In genomic region chr1:242579528-242580235, GRCh38 we compare ENCODE assay signal across 16 cellular contexts. TPM values are rescaled to one million over a fixed set of nuclear protein-coding genes. Genes with fewer than 3 reads are reported as not detected.
DNase-seq lines count a peak whose midpoint lies in the region; ATAC-seq, FAIRE-seq and TF ChIP-seq lines count a peak whose summit lies in the region.
"Had no signal": no experiment of that assay in that cellular context is flagged by ENCODE, and none has a peak within 500 bp of the region (broad histone marks: within the 10 kb centered on the region; RNA-seq: fewer than 3 reads in every experiment).

No MANE protein-coding gene starts in this region.

- H3K9me2 ChIP-seq in GM23338 (ENCODE audit: insufficient read depth) = 0 out of 2 replicates have a peak, but pooled peaks cover 7% of the 10 kb centered on the region

- TF ChIP-seq EP300 in A549 (IDR thresholded peaks at IDR 0.05) (no peak), H1 (IDR thresholded peaks at IDR 0.05; ENCODE audit: borderline replicate concordance in 1 of 2, low read depth in 2 of 2, low read length in 2 of 2) (no peak)

- H3K27me3 Mint-ChIP-seq in GM23338 (ENCODE audit: insufficient read depth, low read depth, poor library complexity) = no peaks in the 10 kb centered on the region
- H3K27me3 Mint-ChIP-seq: CD4-positive, alpha-beta memory T cell; IgD-negative memory B cell had no signal

- no peaks in the 10 kb centered on the region for H4K20me1 ChIP-seq in GM23338 (replicated peaks; ENCODE audit: insufficient read depth)
- H4K20me1 ChIP-seq in H1 (replicated peaks in 1 of 2; ENCODE audit: control insufficient read depth in 1 of 2, insufficient read depth in 2 of 2, low read length in 2 of 2) = no peaks in the 10 kb centered on the region

- peak overlapping the region; percentile 43 for H3K4me2 ChIP-seq in A549
- H3K4me2 ChIP-seq in GM23338 = no peak overlapping the region
- no peak overlapping the region; a peak in 1 of 4 replicates for H3K4me2 ChIP-seq in H1 (ENCODE audit: insufficient read depth in 1 of 2, low read depth in 2 of 2, low read length in 2 of 2)
- no peak overlapping the region for H3K4me2 ChIP-seq in neuronal stem cell (ENCODE audit: insufficient read depth, low read length, poor library complexity, severe bottlenecking)

- H3K27me3 ChIP-seq in GM23338 (ENCODE audit: insufficient read depth) (no peaks in the 10 kb centered on the region), H1 (replicated peaks in 1 of 4; ENCODE audit: control insufficient read depth in 3 of 4, extremely low read depth in 1 of 4, insufficient read depth in 3 of 4, low read length in 3 of 4) (peaks cover 0 to 2% (median 0%) of the 10 kb centered on the region in 4 experiments; a peak in 1 of 7 replicates), left lung (no peaks in the 10 kb centered on the region), neuronal stem cell (ENCODE audit: control insufficient read depth in 3 of 3, insufficient read depth in 3 of 3, low read depth in 1 of 3, low read length in 3 of 3) (peaks cover 0 to 75% (median 0%) of the 10 kb centered on the region in 3 experiments)
- H3K27me3 ChIP-seq: BE2C had no signal

- no peak overlapping the region for H2BK5ac ChIP-seq in H1 (ENCODE audit: low read depth, low read length)
- H2BK5ac ChIP-seq in neuronal stem cell (ENCODE audit: low read length) = no peak overlapping the region

- H3K27ac ChIP-seq in A549 = peak overlapping the region; percentile 47 to 62
- H3K27ac ChIP-seq in GM23338 (ENCODE audit: low read depth) = no peak overlapping the region
- H3K27ac ChIP-seq in H1 (ENCODE audit: low read depth, low read length) = no peak overlapping the region
- H3K27ac ChIP-seq in left lung = peak overlapping the region in 1 of 2 donors; percentile 33
- H3K27ac ChIP-seq in neuronal stem cell (replicated peaks; ENCODE audit: low read length) = no peak overlapping the region
- H3K27ac ChIP-seq: C4-2B had no signal

- H2AK5ac ChIP-seq in H1 (ENCODE audit: low read depth, low read length) (no peak overlapping the region), neuronal stem cell (ENCODE audit: low read depth, low read length) (no peak overlapping the region)

- H3K79me2 ChIP-seq in GM23338 (replicated peaks; ENCODE audit: insufficient read depth) (no peaks in the 10 kb centered on the region), H1 (ENCODE audit: control insufficient read depth in 1 of 2, insufficient read depth in 2 of 2, low read length in 2 of 2) (no peaks in the 10 kb centered on the region)

- H3K79me1 ChIP-seq in H1 (ENCODE audit: low read depth, low read length) (no peaks in the 10 kb centered on the region), neuronal stem cell (ENCODE audit: low read depth, low read length) (no peaks in the 10 kb centered on the region)

- CTCF ChIA-PET in A549 (lab: Yijun Ruan, JAX) (no interaction called here), H1 (lab: Charles Lee; ENCODE audit: partially characterized antibody) (interaction anchor here (0.7 kb wide), 1 partner anchor 74 kb away, joined by 3 read pairs; no protein-coding TSS in a partner anchor)

- H2AFZ ChIP-seq in GM23338 (peak overlapping the region; percentile 77; the same call in 1 of the 2 replicates), H1 (ENCODE audit: low read length) (peak overlapping the region; percentile 50; the same call in 1 of the 2 replicates), neuronal stem cell (ENCODE audit: low read length) (no peak overlapping the region)

- no peak for TF ChIP-seq RAD21 in A549 (conservative IDR thresholded peaks at IDR 0.05 in 1 of 2, IDR thresholded peaks at IDR 0.05 in 1 of 2)
- TF ChIP-seq RAD21 in H1 (IDR thresholded peaks at IDR 0.05 in 1 of 2, conservative IDR thresholded peaks at IDR 0.05 in 1 of 2; ENCODE audit: low read depth in 2 of 2, low read length in 2 of 2) = no peak

- TF ChIP-seq POLR2A in A549 (IDR thresholded peaks at IDR 0.05; ENCODE audit: low read length) = no peak
- TF ChIP-seq POLR2A in H1 (IDR thresholded peaks at IDR 0.05; ENCODE audit: control extremely low read depth in 1 of 2, low read depth in 2 of 2, low read length in 2 of 2) = no peak

- H3K9me3 Mint-ChIP-seq in GM23338 = peaks cover 5% of the 10 kb centered on the region; the same call in 1 of the 3 replicates
- H3K9me3 Mint-ChIP-seq: IgD-negative memory B cell had no signal

- H3K4me1 Mint-ChIP-seq in GM23338 = peaks cover under 1% of the 10 kb centered on the region; the same call in 1 of the 3 replicates
- H3K4me1 Mint-ChIP-seq: CD4-positive, alpha-beta memory T cell; IgD-negative memory B cell had no signal

- ATAC-seq in A549 (peak in 1 of 2 experiments; percentile 56; a peak in 3 of 6 replicates), GM23338 (no peak), left lung (peak; percentile 93), HG03378 (IDR thresholded peaks at IDR 0.05; ENCODE audit: unreplicated experiment) (no peak)
- ATAC-seq: GM12878 had no signal

- FAIRE-seq in A549 (lab: Jason Lieb, UNC) = no peak
- no peak for FAIRE-seq in H1 (lab: Jason Lieb, UNC)
- FAIRE-seq: GM12878, GM18507 had no signal

- H4K8ac ChIP-seq in H1 (ENCODE audit: extremely low read depth, insufficient read depth, low read length) (no peak overlapping the region), neuronal stem cell (ENCODE audit: low read depth, low read length) (no peak overlapping the region)

- 0 out of 2 replicates have a peak overlapping the region, but pooled peaks have one; percentile 1 for H3K27ac Mint-ChIP-seq in GM23338
- H3K27ac Mint-ChIP-seq: CD4-positive, alpha-beta memory T cell; IgD-negative memory B cell had no signal

- H3K23me2 ChIP-seq in H1 (ENCODE audit: low read depth, low read length) = no peaks in the 10 kb centered on the region

- H3K9ac ChIP-seq in H1 (replicated peaks in 1 of 4; ENCODE audit: extremely low read depth in 1 of 4, low read depth in 3 of 4, low read length in 3 of 4) (no peak overlapping the region), neuronal stem cell (ENCODE audit: low read depth, low read length, poor library complexity) (no peak overlapping the region)

- H3K14ac ChIP-seq in H1 (ENCODE audit: insufficient read length) = no peak overlapping the region
- H3K14ac ChIP-seq in neuronal stem cell (ENCODE audit: low read length) = no peak overlapping the region

- H3F3A ChIP-seq in GM23338 (replicated peaks; ENCODE audit: low read depth) = no peaks in the 10 kb centered on the region

- no peak overlapping the region for H2BK12ac ChIP-seq in H1 (ENCODE audit: low read depth, low read length)
- H2BK12ac ChIP-seq in neuronal stem cell (ENCODE audit: low read length) = no peak overlapping the region

- H3K56ac ChIP-seq in H1 (replicated peaks; ENCODE audit: insufficient read length, low read depth, low read length) = no peak overlapping the region

- H3K18ac ChIP-seq in H1 (ENCODE audit: extremely low read depth, low read length) = no peak overlapping the region
- H3K18ac ChIP-seq in neuronal stem cell (ENCODE audit: low read length) = no peak overlapping the region

- H3K36me3 ChIP-seq in GM23338 (ENCODE audit: insufficient read depth) (no peaks in the 10 kb centered on the region), H1 (ENCODE audit: control insufficient read depth in 2 of 4, insufficient read depth in 4 of 4, low read length in 3 of 4) (no peaks in the 10 kb centered on the region; a peak in 2 of 8 replicates), left lung (no peaks in the 10 kb centered on the region), neuronal stem cell (replicated peaks in 1 of 2; ENCODE audit: control insufficient read depth in 2 of 2, insufficient read depth in 2 of 2, low read length in 2 of 2) (no peaks in the 10 kb centered on the region)
- H3K36me3 ChIP-seq: BE2C had no signal

- intact Hi-C loops in left lung (cut with DNase I) = no loop called here

- TF ChIP-seq CTCF in A549 (IDR thresholded peaks at IDR 0.05) (no peak), GM23338 (conservative IDR thresholded peaks at IDR 0.05; ENCODE audit: low read depth in 2 of 2) (no peak), H1 (IDR thresholded peaks at IDR 0.05; ENCODE audit: control extremely low read depth in 1 of 3, insufficient read depth in 1 of 3, low read depth in 1 of 3, low read length in 3 of 3) (no peak), left lung (IDR thresholded peaks at IDR 0.05) (no peak)

- H2BK15ac ChIP-seq in H1 (ENCODE audit: low read length) (no peak overlapping the region), neuronal stem cell (ENCODE audit: low read length) (no peak overlapping the region)

- H4K5ac ChIP-seq in H1 (ENCODE audit: insufficient read length, low read depth, low read length) = no peak overlapping the region

- H2BK20ac ChIP-seq in H1 (ENCODE audit: low read length) = no peak overlapping the region

- peaks cover under 1% of the 10 kb centered on the region; the same call in 1 of the 3 replicates for H3K36me3 Mint-ChIP-seq in GM23338 (ENCODE audit: low read depth)
- H3K36me3 Mint-ChIP-seq: CD4-positive, alpha-beta memory T cell; IgD-negative memory B cell had no signal

- POLR2A ChIA-PET in A549 (lab: Yijun Ruan, JAX) (no interaction called here), H1 (lab: Charles Lee; ENCODE audit: partially characterized antibody) (no interaction called here)

- H3K9me3 ChIP-seq in A549 (0 out of 3 replicates have a peak, but pooled peaks cover 3% of the 10 kb centered on the region), H1 (ENCODE audit: insufficient read depth in 2 of 2, low read depth in 1 of 2, low read length in 1 of 2) (peaks cover 5 to 6% of the 10 kb centered on the region in 2 experiments; a peak in 3 of 4 replicates), left lung (no peaks in the 10 kb centered on the region), neuronal stem cell (replicated peaks in 1 of 2; ENCODE audit: control insufficient read depth in 2 of 2, insufficient read depth in 1 of 2, low read depth in 1 of 2, low read length in 2 of 2) (peaks cover 0 to 15% of the 10 kb centered on the region in 2 donors)
- H3K9me3 ChIP-seq: BE2C had no signal

- 48% methylated on average over 2 of the region's 2 CpGs for WGBS in A549 (ENCODE audit: missing lambda C conversion rate)
- WGBS in H1 (ENCODE audit: extremely low coverage in 1 of 2, insufficient coverage in 1 of 2, insufficient read length in 1 of 2, insufficient replicate concordance in 2 of 2, low coverage in 1 of 2, low lambda C conversion rate in 2 of 2, missing lambda C conversion rate in 1 of 2), 2 experiments = 82% methylated on average over 2 of the region's 2 CpGs; no CpG with 5 or more reads in 1 of the 2 experiments
- no CpG with 5 or more reads among the region's 2 CpGs for WGBS in neuronal stem cell (ENCODE audit: extremely low coverage in 2 of 2, insufficient read length in 2 of 2, insufficient replicate concordance in 1 of 2), 2 donors

- H3K4me1 ChIP-seq in A549 = peaks cover 31% of the 10 kb centered on the region
- H3K4me1 ChIP-seq in GM23338 (ENCODE audit: insufficient read depth) = no peaks in the 10 kb centered on the region
- H3K4me1 ChIP-seq in H1 (replicated peaks in 1 of 4; ENCODE audit: control insufficient read depth in 3 of 4, insufficient read depth in 4 of 4, low read length in 3 of 4) = no peaks in the 10 kb centered on the region
- no peaks in the 10 kb centered on the region for H3K4me1 ChIP-seq in left lung
- peaks cover 0 to 3% of the 10 kb centered on the region in 2 donors for H3K4me1 ChIP-seq in neuronal stem cell (ENCODE audit: control insufficient read depth in 2 of 2, insufficient read depth in 1 of 2, low read depth in 1 of 2, low read length in 2 of 2)
- H3K4me1 ChIP-seq: BE2C had no signal

- H3K4ac ChIP-seq in H1 (replicated peaks; ENCODE audit: insufficient read length, low read depth, low read length) (no peak overlapping the region), neuronal stem cell (ENCODE audit: low read length) (no peak overlapping the region)

- H3K23ac ChIP-seq in H1 (ENCODE audit: insufficient read length) = no peak overlapping the region
- no peak overlapping the region for H3K23ac ChIP-seq in neuronal stem cell (ENCODE audit: low read depth, low read length, poor library complexity)

- H3K4me3 ChIP-seq in A549 (no peak overlapping the region), GM23338 (no peak overlapping the region), H1 (ENCODE audit: extremely low read depth in 1 of 4, insufficient read depth in 2 of 4, low read depth in 3 of 4, low read length in 4 of 4) (no peak overlapping the region), left lung (no peak overlapping the region), neuronal stem cell (ENCODE audit: low read length in 2 of 2) (no peak overlapping the region)
- H3K4me3 ChIP-seq: GM12878 had no signal

- no peak overlapping the region for H3K4me3 Mint-ChIP-seq in GM23338
- H3K4me3 Mint-ChIP-seq: CD4-positive, alpha-beta memory T cell; IgD-negative memory B cell had no signal

- DNase-seq in A549 (ENCODE audit: low read depth in 1 of 2, low spot score in 1 of 2) (peak; percentile 8 to 60), GM23338 (ENCODE audit: low spot score) (no peak), H1 (ENCODE audit: low read depth in 1 of 2, low spot score in 2 of 2) (no peak), left lung (no peak), SK-N-DZ (ENCODE audit: low spot score) (no peak), neuronal stem cell (ENCODE audit: low spot score) (no peak), NCI-H774 (lab: John Stamatoyannopoulos, UW) (no peak)
- DNase-seq: BE2C; CD4-positive, alpha-beta memory T cell; H7 had no signal

- no peak overlapping the region for H2BK120ac ChIP-seq in H1 (replicated peaks; ENCODE audit: low read depth, low read length)
- no peak overlapping the region for H2BK120ac ChIP-seq in neuronal stem cell (ENCODE audit: low read depth, low read length)

- no peak overlapping the region for H4K91ac ChIP-seq in H1 (replicated peaks; ENCODE audit: insufficient read length, low read length)
- no peak overlapping the region for H4K91ac ChIP-seq in neuronal stem cell (ENCODE audit: low read depth, low read length, poor library complexity)

RNA-seq across cellular contexts. Expression of gene PLD5, which starts 55.2 kb away (rescaled TPM):
- 1.7 and 2.4 TPM in 2 replicates for polyA plus RNA-seq in A549 (2011; rRNA removed)
- 0.32 and 0.36 TPM in 2 replicates for polyA plus RNA-seq in A549 (2012; cell fraction: cytosol; rRNA removed)
- polyA plus RNA-seq in A549 (2012; cell fraction: nucleus; rRNA removed) = 0.33 and 0.58 TPM in 2 replicates
- 1.5 to 1.6 TPM (median 1.5 TPM) in 3 replicates for polyA plus RNA-seq in A549 (2017; fragmentation: RNase III; extraction: RNeasy Plus Mini Kit Qiagen cat#74134 plus additional on column Dnase treatment)
- polyA minus RNA-seq in A549 (2011; rRNA and poly(A)+ RNA removed) = 1.4 and 2.1 TPM in 2 replicates
- total RNA-seq in GM23338 (2014; rRNA removed; shearing (Covaris generic)) = 4.2 and 5.8 TPM in 2 replicates
- polyA plus RNA-seq in GM23338 (2016; fragmentation: Nextera tagmentation; extraction: Ambion mirVana) = 4.1 and 5.5 TPM in 2 replicates
- total RNA-seq in H1 (2021; fragmentation: NEBNext Ultra II Directional; extraction: Animal tissue kit (Norgen Biotek cat#: 25700)) = 7.5 and 8.5 TPM in 2 replicates
- polyA plus RNA-seq in H1 (2011; rRNA removed) = 0.66 and 0.86 TPM in 2 replicates
- 1.1 TPM for polyA plus RNA-seq in H1 (2011; cell fraction: cytosol; rRNA removed)
- 2.1 TPM for polyA plus RNA-seq in H1 (2011; cell fraction: nucleus; rRNA removed)
- polyA plus RNA-seq in H1 (2012, experiment 1 of 2) = 1.5 to 3.5 TPM (median 2.5 TPM) in 4 replicates
- 0.91 TPM for polyA plus RNA-seq in H1 (2012, experiment 2 of 2)
- polyA plus RNA-seq in H1 (2013, experiment 1 of 2) = 2.6 TPM
- 3.7 TPM for polyA plus RNA-seq in H1 (2013, experiment 2 of 2)
- 2.2 and 2.8 TPM in 2 replicates for polyA minus RNA-seq in H1 (2011; rRNA and poly(A)+ RNA removed)
- polyA minus RNA-seq in H1 (2011; cell fraction: cytosol; rRNA and poly(A)+ RNA removed) = 2.1 TPM
- polyA minus RNA-seq in H1 (2011; cell fraction: nucleus; rRNA and poly(A)+ RNA removed) = 7.5 TPM
- total RNA-seq in left lung = 10 to 100 TPM in 1 of 2 donors, under 1 TPM in 1; 0.55 to 11.0 TPM
- polyA plus RNA-seq in SK-N-DZ (2014; cell fraction: cytosol; rRNA removed) = 1.8 and 3.9 TPM in 2 replicates
- polyA plus RNA-seq in SK-N-DZ (2014; cell fraction: nucleus; rRNA removed) = 1.8 and 2.1 TPM in 2 replicates
- polyA plus RNA-seq in neuronal stem cell (2013, experiment 1 of 2) = 3.0 TPM
- polyA plus RNA-seq in neuronal stem cell (2013, experiment 2 of 2) = 2.9 TPM
- total RNA-seq: A172; CD4-positive, alpha-beta memory T cell; GM12878 had no signal
- polyA plus RNA-seq: CD4-positive, alpha-beta memory T cell; GM12878; IgD-negative memory B cell had no signal

Comparison
In these comparisons a context has a peak if more than half of its experiments do, and no peak if none do; other contexts are left out.
1. DNase-seq: peak in A549 (2 of 2); none in GM23338 (single experiment), H1 (0 of 2), left lung (0 of 2), SK-N-DZ (single experiment), neuronal stem cell (single experiment) and NCI-H774 (single experiment).
2. H3K27ac ChIP-seq: peak in A549 (2 of 2); none in GM23338 (single experiment), H1 (single experiment) and neuronal stem cell (single experiment).
3. Of the 18 proteins assayed by ChIP-seq in both H1 and A549: peak only in H1: none; only in A549: MAFK; in both: none; in neither: 17.